In the genomic region with DNA sequence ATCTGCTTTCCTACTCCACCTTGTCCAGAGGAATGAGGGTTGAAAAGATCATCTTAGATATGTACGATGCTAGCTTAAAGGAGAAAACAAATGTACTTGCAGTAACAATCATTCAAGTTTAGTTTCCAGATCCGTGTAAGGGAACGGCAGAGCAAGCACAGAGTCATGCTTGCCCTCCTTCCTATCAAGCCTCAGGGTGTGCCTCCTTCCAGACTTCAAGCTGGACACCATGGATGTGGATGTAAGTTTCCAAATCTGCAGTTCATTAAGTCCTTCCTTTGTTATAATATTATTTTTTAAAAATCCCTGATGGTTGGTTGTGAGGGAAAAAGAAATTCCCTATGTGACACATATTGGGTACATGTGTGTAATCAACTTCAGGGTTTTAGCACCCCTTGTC, we compare ENCODE assay signal across 20 cellular contexts.
A peak's percentile ranks its signal among the peaks of the same experiment; 100 is the strongest.
DNase-seq lines count a peak whose midpoint lies in the region; ATAC-seq, FAIRE-seq and TF ChIP-seq lines count a peak whose summit lies in the region.
"Had no signal": no experiment of that assay in that cellular context is flagged by ENCODE, and none has a peak within 500 bp of the region (broad histone marks: within the 10 kb centered on the region; RNA-seq: fewer than 3 reads in every experiment).

No MANE protein-coding gene starts in this region.

- H3K27me3 ChIP-seq in HepG2 (ENCODE audit: control insufficient read depth in 1 of 2, insufficient read depth in 2 of 2, low read length in 2 of 2), result no peaks in the 10 kb centered on the region
- no peaks in the 10 kb centered on the region for H3K27me3 ChIP-seq in right lobe of liver
- no peaks in the 10 kb centered on the region for H3K27me3 ChIP-seq in adrenal gland
- H3K27me3 ChIP-seq: BLaER1 treated with 17β-estradiol and CSF1 and Interleukin-3, amounts not matched to agents 10 nM and 100 nM had no signal

- no peak overlapping the region for H3K4me2 ChIP-seq in HepG2 (ENCODE audit: low read depth, low read length)
- H3K4me2 ChIP-seq: A549; BLaER1 treated with 17β-estradiol and CSF1 and Interleukin-3, amounts not matched to agents 10 nM and 100 nM had no signal

- H4K20me1 ChIP-seq in HepG2 (ENCODE audit: insufficient read depth, low read length), result no peaks in the 10 kb centered on the region
- H4K20me1 ChIP-seq: BLaER1 treated with 17β-estradiol and CSF1 and Interleukin-3, amounts not matched to agents 10 nM and 100 nM had no signal

- TF ChIP-seq POLR2A in HepG2 (IDR thresholded peaks at IDR 0.05; ENCODE audit: insufficient read depth in 1 of 2, low read depth in 2 of 2, low read length in 2 of 2) (no peak), right lobe of liver (IDR thresholded peaks at IDR 0.05) (no peak), adrenal gland (IDR thresholded peaks at IDR 0.05) (no peak)

- in situ Hi-C loops in HepG2 (cut with HindIII; ENCODE audit: extremely low pct_ligation_motif_present, low pct_unique_long_range_greater_than_20kb), result no loop called here

- FAIRE-seq in HepG2 (lab: Jason Lieb, UNC), result no peak
- FAIRE-seq: A549, D721Med, G401.6, GM12891, GM19239 had no signal

- no peak for TF ChIP-seq CTCF in HepG2 (CRISPR knock-in tag; IDR thresholded peaks at IDR 0.05)
- no peak for TF ChIP-seq CTCF in right lobe of liver (IDR thresholded peaks at IDR 0.05)
- TF ChIP-seq CTCF in VCaP (conservative IDR thresholded peaks at IDR 0.05), result no peak
- no peak for TF ChIP-seq CTCF in adrenal gland (IDR thresholded peaks at IDR 0.05)

- H3K4me1 ChIP-seq in HepG2 (ENCODE audit: insufficient read depth, low read length) (peaks cover 51% of the 10 kb centered on the region), right lobe of liver (peaks cover 0 to 51% (median 15%) of the 10 kb centered on the region in 4 donors), adrenal gland (replicated peaks in 1 of 2) (peaks cover 7 to 26% of the 10 kb centered on the region in 2 donors)
- H3K4me1 ChIP-seq: BLaER1 treated with 17β-estradiol and CSF1 and Interleukin-3, amounts not matched to agents 10 nM and 100 nM had no signal

- CTCF ChIA-PET in HepG2 (lab: Yijun Ruan, JAX; ENCODE audit: low intra/inter-chr PET ratio, low total read pairs), result no interaction called here

- no peak for TF ChIP-seq RAD21 in HepG2 (CRISPR knock-in tag; IDR thresholded peaks at IDR 0.05)

- BruUV-seq in HepG2 (replicated peaks; lab: Mats Ljungman, UMichigan), result no TSS peak

- H2AFZ ChIP-seq in HepG2 (ENCODE audit: low read length), result no peak overlapping the region

- H3K9me3 ChIP-seq in HepG2 (ENCODE audit: low read length), result no peaks in the 10 kb centered on the region
- no peaks in the 10 kb centered on the region for H3K9me3 ChIP-seq in right lobe of liver
- no peaks in the 10 kb centered on the region for H3K9me3 ChIP-seq in adrenal gland (replicated peaks in 1 of 3)
- H3K9me3 ChIP-seq: A549; BLaER1 treated with 17β-estradiol and CSF1 and Interleukin-3, amounts not matched to agents 10 nM and 100 nM; Caco-2 had no signal

- H3K36me3 ChIP-seq in HepG2 (replicated peaks in 1 of 2; ENCODE audit: control insufficient read depth in 1 of 2, insufficient read depth in 2 of 2, low read length in 2 of 2), result no peaks in the 10 kb centered on the region
- no peaks in the 10 kb centered on the region for H3K36me3 ChIP-seq in right lobe of liver
- no peaks in the 10 kb centered on the region for H3K36me3 ChIP-seq in adrenal gland (replicated peaks in 1 of 2)
- H3K36me3 ChIP-seq: BLaER1 treated with 17β-estradiol and CSF1 and Interleukin-3, amounts not matched to agents 10 nM and 100 nM had no signal

- WGBS in HepG2 (ENCODE audit: low lambda C conversion rate), result 75% methylated on average over 3 of the region's 3 CpGs
- 83% methylated on average over 3 of the region's 3 CpGs for WGBS in right lobe of liver (ENCODE audit: insufficient coverage, low coverage, low lambda C conversion rate, missing lambda C conversion rate)
- 84 to 94% (median 91%) methylated on average over 3 of the region's 3 CpGs for WGBS in adrenal gland, 4 donors

- no peaks in the 10 kb centered on the region for H3K79me2 ChIP-seq in HepG2 (ENCODE audit: insufficient read depth, low read length)

- ATAC-seq in HepG2 (no peak), right lobe of liver (no peak)
- ATAC-seq: CD8-positive, alpha-beta T cell had no signal

- POLR2A ChIA-PET in HepG2 (lab: Yijun Ruan, JAX), result no interaction called here

- no peak for TF ChIP-seq EP300 in HepG2 (IDR thresholded peaks at IDR 0.05; ENCODE audit: low read depth in 2 of 2, low read length in 2 of 2)
- TF ChIP-seq EP300 in HepG2 (CRISPR knock-in tag; IDR thresholded peaks at IDR 0.05; ENCODE audit: borderline replicate concordance), result no peak

- H3K9ac ChIP-seq in HepG2 (ENCODE audit: insufficient read depth, low read depth, low read length), result no peak overlapping the region
- H3K9ac ChIP-seq: BLaER1 treated with 17β-estradiol and CSF1 and Interleukin-3, amounts not matched to agents 10 nM and 100 nM had no signal

- no peak overlapping the region for H3K27ac ChIP-seq in HepG2 (ENCODE audit: extremely low read length, insufficient read depth, low read length)
- no peak overlapping the region for H3K27ac ChIP-seq in right lobe of liver
- peak overlapping the region; percentile 72 for H3K27ac ChIP-seq in VCaP
- no peak overlapping the region for H3K27ac ChIP-seq in adrenal gland
- H3K27ac ChIP-seq: 22Rv1; A549; BLaER1 treated with 17β-estradiol and CSF1 and Interleukin-3, amounts not matched to agents 10 nM and 100 nM; C4-2B had no signal

- DNase-seq in HepG2 (ENCODE audit: low spot score) (no peak), right lobe of liver (no peak), adrenal gland (no peak), NCI-H1092 (lab: John Stamatoyannopoulos, UW) (no peak)
- DNase-seq: AML-193; Caco-2; Calu3; CD4-positive, alpha-beta T cell; CD8-positive, alpha-beta T cell; DMS79 treated with DMSO at 0.1 percent for 48 hours; GF-D8 had no signal

- intact Hi-C loops in HepG2 (cut with micrococcal nuclease; ENCODE audit: unreplicated experiment) (no loop called here), right lobe of liver (cut with DNase I) (no loop called here), adrenal gland (cut with DNase I) (no loop called here)

- H3K4me3 ChIP-seq in HepG2 (replicated peaks in 1 of 3; ENCODE audit: insufficient read depth in 1 of 3, low read depth in 2 of 3, low read length in 3 of 3), result no peak overlapping the region
- no peak overlapping the region for H3K4me3 ChIP-seq in right lobe of liver
- no peak overlapping the region for H3K4me3 ChIP-seq in adrenal gland
- H3K4me3 ChIP-seq: A549; BLaER1 treated with 17β-estradiol and CSF1 and Interleukin-3, amounts not matched to agents 10 nM and 100 nM had no signal

TF ChIP-seq in HepG2, 621 proteins besides CTCF, POLR2A, EP300 and RAD21:
- no peak for TF ChIP-seq ZNF83 (CRISPR knock-in tag; IDR thresholded peaks at IDR 0.05; ENCODE audit: borderline replicate concordance)
- TF ChIP-seq DMAP1 (CRISPR knock-in tag; IDR thresholded peaks at IDR 0.05), result no peak
- 0 out of 2 replicates have a peak, but pooled peaks have one; percentile 18 for TF ChIP-seq MAFF (IDR thresholded peaks at IDR 0.05; ENCODE audit: low read depth, low read length)
- TF ChIP-seq ZSCAN31 (CRISPR knock-in tag; IDR thresholded peaks at IDR 0.05; ENCODE audit: low read depth), result no peak
- no peak for TF ChIP-seq MAFG (CRISPR knock-in tag; IDR thresholded peaks at IDR 0.05)
